8 cellular contexts compared by ENCODE assay signal in genomic region chr3:157204431-157204830, GRCh38. TPM values are rescaled to one million over a fixed set of nuclear protein-coding genes. Genes with fewer than 3 reads are reported as not detected.
DNase-seq lines count a peak whose midpoint lies in the region; ATAC-seq and TF ChIP-seq lines count a peak whose summit lies in the region.

No MANE protein-coding gene starts in this region.

- H3K36me3 ChIP-seq in prostate gland, result no peaks in the 10 kb centered on the region

- TF ChIP-seq POLR2A in prostate gland (IDR thresholded peaks at IDR 0.05), result no peak

- H3K27me3 ChIP-seq in dorsolateral prefrontal cortex, result no peaks in the 10 kb centered on the region
- H3K27me3 ChIP-seq in prostate gland (replicated peaks; ENCODE audit: insufficient read depth), result no peaks in the 10 kb centered on the region

- H3K4me3 ChIP-seq in dorsolateral prefrontal cortex, result peak overlapping the region in 5 of 59 donors; percentile 5 to 28 (median 23)
- H3K4me3 ChIP-seq in prostate gland, result no peak overlapping the region

- no peak for ATAC-seq in GM21737 (IDR thresholded peaks at IDR 0.05; ENCODE audit: unreplicated experiment)
- ATAC-seq in HG03354 (IDR thresholded peaks at IDR 0.05; ENCODE audit: poor library complexity, severe bottlenecking, unreplicated experiment), result no peak

- no peaks in the 10 kb centered on the region for H3K4me1 ChIP-seq in prostate gland (replicated peaks)

- intact Hi-C loops in dorsolateral prefrontal cortex (cut with DNase I) (loop anchor here in 1 of 2 donors (10.0 kb wide), 2 partner anchors 150 to 240 kb away; no protein-coding TSS in a partner anchor), prostate gland (cut with DNase I) (loop anchor here (10.0 kb wide), 2 partner anchors 240 to 370 kb away; no protein-coding TSS in a partner anchor)

- WGBS in prostate gland, result 12% methylated on average over 1 of the region's 1 CpG

- TF ChIP-seq CTCF in dorsolateral prefrontal cortex (IDR thresholded peaks at IDR 0.05 in 54 of 56, conservative IDR thresholded peaks at IDR 0.05 in 2 of 56; ENCODE audit: low read depth in 1 of 56, partially characterized antibody in 56 of 56), result peak in 55 of 56 donors; percentile 51 to 92 (median 74)
- peak in 3 of 4 experiments; percentile 41 to 61 (median 51) for TF ChIP-seq CTCF in prostate gland (IDR thresholded peaks at IDR 0.05)

- H3K9me3 ChIP-seq in prostate gland, result no peaks in the 10 kb centered on the region

- DNase-seq in ELR (ENCODE audit: low read depth) (peak; percentile 71), NCI-H446 (lab: John Stamatoyannopoulos, UW) (peak; percentile 47 to 59), dorsolateral prefrontal cortex (no peak), prostate gland (ENCODE audit: low spot score) (no peak), COLO668 (lab: John Stamatoyannopoulos, UW; ENCODE audit: unreplicated experiment) (no peak)
- DNase-seq in activated CD4-positive, alpha-beta T cell treated with anti-CD3 and anti-CD28 coated beads for 48 hours, result no peak

- H3K27ac ChIP-seq in dorsolateral prefrontal cortex (no peak overlapping the region), prostate gland (no peak overlapping the region)

RNA-seq across cellular contexts. Expression of gene CCNL1, which starts 44.5 kb away (rescaled TPM):
- total RNA-seq in dorsolateral prefrontal cortex, result 100 to 1,000 TPM in 38 of 120 experiments, 10 to 100 TPM in 82; 53.0 to 156 (median 94.4) TPM
- total RNA-seq in prostate gland, result 100 to 1,000 TPM in 1 of 2 donors, 10 to 100 TPM in 1; 94.5 to 157 TPM

Comparison
In these comparisons a context has a peak if more than half of its experiments do, and no peak if none do; other contexts are left out.
1. DNase-seq: peak in ELR (single experiment) and NCI-H446 (2 of 2); none in dorsolateral prefrontal cortex (0 of 10), prostate gland (single experiment), activated CD4-positive, alpha-beta T cell treated with anti-CD3 and anti-CD28 coated beads for 48 hours (single experiment) and COLO668 (single experiment).